In the genomic region with DNA sequence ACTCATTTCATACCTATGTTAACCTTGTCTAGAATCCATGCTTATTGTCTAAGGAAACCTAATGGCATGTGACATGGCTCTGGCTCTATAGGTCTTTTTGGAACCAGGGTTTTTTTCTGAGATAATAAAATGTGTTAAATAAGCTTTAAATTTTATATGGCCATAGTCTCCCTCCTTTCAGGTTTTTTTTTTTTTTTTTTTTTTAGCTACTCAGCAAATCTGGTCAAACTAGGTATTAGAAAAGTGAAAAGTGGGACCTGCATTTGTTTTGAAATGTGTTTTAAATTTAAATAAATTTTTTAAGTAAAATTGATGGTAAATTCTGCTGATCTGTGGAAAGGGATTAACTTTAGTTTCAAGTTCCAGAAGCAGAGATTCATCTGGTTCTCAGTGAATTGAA, we compare ENCODE assay signal across 22 cellular contexts. TPM values are rescaled to one million over a fixed set of nuclear protein-coding genes. Genes with fewer than 3 reads are reported as not detected.
DNase-seq lines count a peak whose midpoint lies in the region; ATAC-seq, FAIRE-seq and TF ChIP-seq lines count a peak whose summit lies in the region.
"Had no signal": no experiment of that assay in that cellular context is flagged by ENCODE, and none has a peak within 500 bp of the region (broad histone marks: within the 10 kb centered on the region; RNA-seq: fewer than 3 reads in every experiment).

No MANE protein-coding gene starts in this region.

- H3K9me1 ChIP-seq in IMR-90 (ENCODE audit: insufficient read depth, low read length), result peaks cover 3% of the 10 kb centered on the region; the same call in 1 of the 2 replicates

- H4K8ac ChIP-seq in IMR-90 (ENCODE audit: low read depth in 2 of 2, low read length in 2 of 2), result no peak overlapping the region

- H3K4me1 ChIP-seq in IMR-90 (ENCODE audit: control insufficient read depth, insufficient read depth, low read length) (peaks cover 3% of the 10 kb centered on the region), OCI-LY3 (ENCODE audit: low read length) (peaks cover 18% of the 10 kb centered on the region), hepatocyte (ENCODE audit: insufficient read depth) (peaks cover 4% of the 10 kb centered on the region), left ventricle myocardium inferior (no peaks in the 10 kb centered on the region)
- H3K4me1 ChIP-seq: BE2C had no signal

- H3K4ac ChIP-seq in IMR-90 (ENCODE audit: low read depth, low read length), result no peak overlapping the region

- H3K23ac ChIP-seq in IMR-90 (ENCODE audit: low read depth, low read length), result no peak overlapping the region

- no peak for TF ChIP-seq RAD21 in IMR-90 (IDR thresholded peaks at IDR 0.05; ENCODE audit: low read length)

- FAIRE-seq in G401.6 (lab: Jason Lieb, UNC), result peak; percentile 28
- FAIRE-seq: HTR-8/SVneo had no signal

- no peak overlapping the region for H3K4me2 ChIP-seq in IMR-90 (ENCODE audit: low read depth, low read length)
- H3K4me2 ChIP-seq in OCI-LY3 (ENCODE audit: low read length), result peak overlapping the region; percentile 74
- peak overlapping the region; percentile 27 for H3K4me2 ChIP-seq in hepatocyte

- H3K79me1 ChIP-seq in IMR-90 (ENCODE audit: low read depth in 1 of 2, low read length in 2 of 2), result no peaks in the 10 kb centered on the region

- intact Hi-C loops in IMR-90 (cut with micrococcal nuclease), result no loop called here
- intact Hi-C loops in left ventricle myocardium inferior (cut with micrococcal nuclease), result no loop called here

- H4K5ac ChIP-seq in IMR-90 (ENCODE audit: low read depth, low read length), result peak overlapping the region; percentile 49; the same call in 1 of the 2 replicates

- H4K91ac ChIP-seq in IMR-90 (ENCODE audit: insufficient read depth, low read depth, low read length), result no peak overlapping the region; the same call in 1 of the 2 replicates

- H4K20me1 ChIP-seq in IMR-90 (ENCODE audit: insufficient read depth, low read length), result no peaks in the 10 kb centered on the region
- no peaks in the 10 kb centered on the region for H4K20me1 ChIP-seq in OCI-LY3 (ENCODE audit: insufficient read depth, low read length)
- H4K20me1 ChIP-seq in hepatocyte (ENCODE audit: insufficient read depth, poor library complexity, severe bottlenecking), result no peaks in the 10 kb centered on the region

- H3K18ac ChIP-seq in IMR-90 (ENCODE audit: low read depth, low read length), result no peak overlapping the region

- H3K9me3 ChIP-seq in IMR-90 (ENCODE audit: control insufficient read depth, insufficient read depth, low read length), result 0 out of 2 replicates have a peak, but pooled peaks cover 2% of the 10 kb centered on the region
- peaks cover 3% of the 10 kb centered on the region; the same call in 1 of the 2 replicates for H3K9me3 ChIP-seq in OCI-LY3 (ENCODE audit: insufficient read depth, low read length)
- no peaks in the 10 kb centered on the region for H3K9me3 ChIP-seq in hepatocyte (ENCODE audit: low read depth)
- peaks cover under 1% of the 10 kb centered on the region for H3K9me3 ChIP-seq in left ventricle myocardium inferior (replicated peaks)
- H3K9me3 ChIP-seq: BE2C had no signal

- no TSS peak for BruUV-seq in IMR-90 (replicated peaks; lab: Mats Ljungman, UMichigan)

- H2BK120ac ChIP-seq in IMR-90 (ENCODE audit: low read depth, low read length), result no peak overlapping the region; the same call in 1 of the 2 replicates

- H3K79me2 ChIP-seq in OCI-LY3 (ENCODE audit: low read length) (no peaks in the 10 kb centered on the region), hepatocyte (no peaks in the 10 kb centered on the region)

- TF ChIP-seq POLR2A in IMR-90 (IDR thresholded peaks at IDR 0.05; ENCODE audit: low read depth, low read length), result no peak

- H3K36me3 ChIP-seq in IMR-90 (ENCODE audit: control insufficient read depth, insufficient read depth, low read length), result no peaks in the 10 kb centered on the region
- H3K36me3 ChIP-seq in OCI-LY3 (replicated peaks; ENCODE audit: low read depth, low read length), result no peaks in the 10 kb centered on the region
- H3K36me3 ChIP-seq in hepatocyte (replicated peaks; ENCODE audit: insufficient read depth, low read depth), result no peaks in the 10 kb centered on the region
- no peaks in the 10 kb centered on the region for H3K36me3 ChIP-seq in left ventricle myocardium inferior
- H3K36me3 ChIP-seq: BE2C had no signal

- H3K27me3 ChIP-seq in IMR-90 (ENCODE audit: control insufficient read depth, insufficient read depth, low read length) (no peaks in the 10 kb centered on the region), OCI-LY3 (ENCODE audit: low read depth, low read length) (no peaks in the 10 kb centered on the region), hepatocyte (no peaks in the 10 kb centered on the region), left ventricle myocardium inferior (ENCODE audit: low read depth) (no peaks in the 10 kb centered on the region)
- H3K27me3 ChIP-seq: BE2C had no signal

- H2BK15ac ChIP-seq in IMR-90 (ENCODE audit: low read depth, low read length), result peak overlapping the region; percentile 20; the same call in 2 of the 3 replicates

- H2BK20ac ChIP-seq in IMR-90 (ENCODE audit: low read depth, low read length), result 0 out of 2 replicates have a peak overlapping the region, but pooled peaks have one; percentile 5

- no peak overlapping the region for H2AFZ ChIP-seq in IMR-90 (replicated peaks; ENCODE audit: low read length, poor library complexity)
- H2AFZ ChIP-seq in OCI-LY3 (ENCODE audit: low read depth, low read length), result no peak overlapping the region
- no peak overlapping the region for H2AFZ ChIP-seq in hepatocyte

- H3K4me3 ChIP-seq in IMR-90 (ENCODE audit: insufficient read depth, low read depth, low read length) (no peak overlapping the region), OCI-LY3 (ENCODE audit: low read length) (peak overlapping the region; percentile 50), hepatocyte (no peak overlapping the region), left ventricle myocardium inferior (no peak overlapping the region)

- no peaks in the 10 kb centered on the region for H3K9me2 ChIP-seq in hepatocyte (replicated peaks; ENCODE audit: insufficient read depth)

- in situ Hi-C loops in IMR-90 (cut with MboI; ENCODE audit: low sequenced_read_pairs), result no loop called here

- TF ChIP-seq CTCF in IMR-90 (conservative IDR thresholded peaks at IDR 0.05; ENCODE audit: low read depth, low read length) (no peak), OCI-LY3 (IDR thresholded peaks at IDR 0.05; ENCODE audit: low read depth, low read length) (no peak), hepatocyte (IDR thresholded peaks at IDR 0.05; ENCODE audit: poor library complexity) (no peak), left ventricle myocardium inferior (IDR thresholded peaks at IDR 0.05; ENCODE audit: borderline replicate concordance) (no peak)

- POLR2A ChIA-PET in IMR-90 (lab: Charles Lee; ENCODE audit: unreplicated experiment), result interaction anchor here (0.6 kb wide), 1 partner anchor 96 kb away, joined by 9 read pairs; no protein-coding TSS in a partner anchor

- H2AK5ac ChIP-seq in IMR-90 (ENCODE audit: low read depth, low read length), result no peak overlapping the region

- no peak for ATAC-seq in IMR-90 (ENCODE audit: low read depth)

- CTCF ChIA-PET in IMR-90 (lab: Yijun Ruan, JAX), result no interaction called here

- H3K14ac ChIP-seq in IMR-90 (replicated peaks; ENCODE audit: low read depth, low read length), result no peak overlapping the region

- H3K27ac ChIP-seq in IMR-90 (ENCODE audit: insufficient read depth, low read length) (no peak overlapping the region), OCI-LY3 (ENCODE audit: low read length) (peak overlapping the region; percentile 31), hepatocyte (peak overlapping the region; percentile 35), left ventricle myocardium inferior (replicated peaks) (no peak overlapping the region)

- dilution Hi-C loops in IMR-90 (cut with HindIII; ENCODE audit: low sequenced_read_pairs, unreplicated experiment), result no loop called here

- no peak overlapping the region for H2AK9ac ChIP-seq in IMR-90 (replicated peaks; ENCODE audit: low read depth, low read length, poor library complexity)

- H3K9ac ChIP-seq in IMR-90 (ENCODE audit: low read depth, low read length) (no peak overlapping the region), OCI-LY3 (ENCODE audit: low read length) (peak overlapping the region; percentile 12; the same call in 1 of the 2 replicates)

- no peak overlapping the region for H2BK5ac ChIP-seq in IMR-90 (ENCODE audit: low read depth, low read length, poor library complexity, severe bottlenecking)

- H3K56ac ChIP-seq in IMR-90 (ENCODE audit: extremely low read depth, insufficient read depth, low read length), result no peak overlapping the region

- DNase-seq in IMR-90, result no peak
- DNase-seq in hepatocyte (ENCODE audit: low spot score), result no peak
- DNase-seq in NCI-H1436 treated with DMSO at 0.1 percent for 48 hours (lab: John Stamatoyannopoulos, UW), result no peak
- DNase-seq in left ventricle myocardium inferior, result no peak
- no peak for DNase-seq in stimulated activated naive CD4-positive, alpha-beta T cell (lab: John Stamatoyannopoulos, UW)
- DNase-seq: ACHN; BE2C; C1 segment of cervical spinal cord; CD4-positive, CD25-positive, alpha-beta regulatory T cell; CD8-positive, alpha-beta memory T cell; COR-L47; DMS 273 treated with DMSO at 0.1 percent for 48 hours; DMS53; DND-41; EL; GOT3; H9 had no signal

TF ChIP-seq in IMR-90, 13 proteins besides CTCF, POLR2A, EP300 and RAD21:
- TF ChIP-seq FOS (IDR thresholded peaks at IDR 0.05; ENCODE audit: low read depth, low read length) (no peak), MAFK (IDR thresholded peaks at IDR 0.05; ENCODE audit: low read depth, low read length) (peak; percentile 36; the same call in 1 of the 2 replicates)

RNA-seq across cellular contexts. Expression of a gene that starts 52.1 kb away (rescaled TPM):
- total RNA-seq in IMR-90 (2012; rRNA removed) (not detected in 2 replicates), hepatocyte (not detected in 2 replicates), left ventricle myocardium inferior (not detected)
- polyA plus RNA-seq in IMR-90 (2012; rRNA removed) (not detected in 2 replicates), hepatocyte (0.59 TPM in 1 of 2 replicates, not detected in the other)
- polyA plus RNA-seq in IMR-90 (2012; cell fraction: cytosol; rRNA removed), result not detected in 2 replicates
- polyA plus RNA-seq in IMR-90 (2012; cell fraction: nucleus; rRNA removed; ENCODE audit: low replicate concordance), result 0.17 TPM in 1 of 2 replicates, not detected in the other
- total RNA-seq: A172; CD4-positive, CD25-positive, alpha-beta regulatory T cell; CD8-positive, alpha-beta memory T cell; G401 had no signal
- polyA plus RNA-seq: CD4-positive, CD25-positive, alpha-beta regulatory T cell; CD8-positive, alpha-beta memory T cell had no signal

Comparison
In these comparisons a context has a peak if more than half of its experiments do, and no peak if none do; other contexts are left out.
1. H3K27ac ChIP-seq: peak in OCI-LY3 (single experiment) and hepatocyte (single experiment); none in IMR-90 (single experiment) and left ventricle myocardium inferior (single experiment).